Comparison of ENCODE assay signal across 29 cellular contexts in genomic region chr4:189804884-189805283, GRCh38.
"Had no signal": no experiment of that assay in that cellular context is flagged by ENCODE, and none has a peak within 500 bp of the region (broad histone marks: within the 10 kb centered on the region; RNA-seq: fewer than 3 reads in every experiment).

No MANE protein-coding gene starts in this region.

- H3K27me3 Mint-ChIP-seq: activated CD4-positive, alpha-beta memory T cell treated with anti-CD3 and anti-CD28 coated beads, Interleukin-2, amount 10 ng/mL, durations not matched to agents 7 days and 5 days; activated CD4-positive, alpha-beta T cell treated with anti-CD3 and anti-CD28 coated beads, Interleukin-2, amount 10 ng/mL, durations not matched to agents 7 days and 5 days; activated naive CD4-positive, alpha-beta T cell treated with anti-CD3 and anti-CD28 coated beads, Interleukin-2, amount 10 ng/mL, durations not matched to agents 7 days and 5 days; activated naive CD8-positive, alpha-beta T cell treated with anti-CD3 and anti-CD28 coated beads, Interleukin-2, amount 10 ng/mL, durations not matched to agents 7 days and 5 days; type B pancreatic cell had no signal

- H3K36me3 ChIP-seq: ascending aorta, brain microvascular endothelial cell, esophagus muscularis mucosa, lower lobe of right lung, pancreas, prostate gland, thoracic aorta, uterus had no signal

- H3K27me3 ChIP-seq: ascending aorta, brain microvascular endothelial cell, esophagus muscularis mucosa, foreskin keratinocyte, pancreas, uterus had no signal

- H3K4me1 Mint-ChIP-seq: activated CD4-positive, alpha-beta memory T cell treated with anti-CD3 and anti-CD28 coated beads, Interleukin-2, amount 10 ng/mL, durations not matched to agents 7 days and 5 days; activated CD4-positive, alpha-beta T cell treated with anti-CD3 and anti-CD28 coated beads, Interleukin-2, amount 10 ng/mL, durations not matched to agents 7 days and 5 days; activated naive CD4-positive, alpha-beta T cell treated with anti-CD3 and anti-CD28 coated beads, Interleukin-2, amount 10 ng/mL, durations not matched to agents 7 days and 5 days; activated naive CD8-positive, alpha-beta T cell treated with anti-CD3 and anti-CD28 coated beads, Interleukin-2, amount 10 ng/mL, durations not matched to agents 7 days and 5 days; endodermal cell; naive thymus-derived CD8-positive, alpha-beta T cell; neural crest cell; WTC11 had no signal

- DNase-seq: activated CD4-positive, alpha-beta memory T cell treated with anti-CD3 and anti-CD28 coated beads, Interleukin-2, amount 10 ng/mL, durations not matched to agents 7 days and 5 days; activated CD4-positive, alpha-beta T cell treated with anti-CD3 and anti-CD28 coated beads for 1 hour; activated CD4-positive, alpha-beta T cell treated with anti-CD3 and anti-CD28 coated beads, Interleukin-2, amount 10 ng/mL, durations not matched to agents 7 days and 5 days; activated CD8-positive, alpha-beta memory T cell treated with anti-CD3 and anti-CD28 coated beads, Interleukin-2, amount 50 U/mL, for 48 hours; activated gamma-delta T cell; activated naive CD4-positive, alpha-beta T cell treated with anti-CD3 and anti-CD28 coated beads, Interleukin-2, amount 10 ng/mL, durations not matched to agents 7 days and 5 days; activated naive CD8-positive, alpha-beta T cell treated with anti-CD3 and anti-CD28 coated beads, Interleukin-2, amount 10 ng/mL, durations not matched to agents 7 days and 5 days; activated T-cell treated with anti-CD3 and anti-CD28 coated beads, Interleukin-2, amount 50 U/mL, for 24 hours; brain microvascular endothelial cell; caudate nucleus; endodermal cell; foreskin keratinocyte; lower lobe of right lung; mesenchymal stem cell; naive thymus-derived CD8-positive, alpha-beta T cell; nucleus accumbens; pancreas; stimulated activated CD4-positive, alpha-beta T cell treated with anti-CD3 and anti-CD28 coated beads, Interleukin-15, amount 100 ng/mL, for 24 hours; stimulated activated CD4-positive, alpha-beta T cell treated with anti-CD3 and anti-CD28 coated beads, Interleukin-2, amount 100 ng/mL, for 24 hours; stimulated activated naive CD4-positive, alpha-beta T cell treated with Interleukin-2 at 50 U/mL for 16 hours; uterus had no signal

- H3K36me3 Mint-ChIP-seq: activated naive CD4-positive, alpha-beta T cell treated with anti-CD3 and anti-CD28 coated beads, Interleukin-2, amount 10 ng/mL, durations not matched to agents 7 days and 5 days; activated naive CD8-positive, alpha-beta T cell treated with anti-CD3 and anti-CD28 coated beads, Interleukin-2, amount 10 ng/mL, durations not matched to agents 7 days and 5 days; type B pancreatic cell had no signal

- H3K9me3 ChIP-seq: ascending aorta, lower lobe of right lung, pancreas, prostate gland, thoracic aorta, uterus had no signal

- H3K4me3 Mint-ChIP-seq: activated CD4-positive, alpha-beta memory T cell treated with anti-CD3 and anti-CD28 coated beads, Interleukin-2, amount 10 ng/mL, durations not matched to agents 7 days and 5 days; activated CD4-positive, alpha-beta T cell treated with anti-CD3 and anti-CD28 coated beads, Interleukin-2, amount 10 ng/mL, durations not matched to agents 7 days and 5 days; activated naive CD4-positive, alpha-beta T cell treated with anti-CD3 and anti-CD28 coated beads, Interleukin-2, amount 10 ng/mL, durations not matched to agents 7 days and 5 days; activated naive CD8-positive, alpha-beta T cell treated with anti-CD3 and anti-CD28 coated beads, Interleukin-2, amount 10 ng/mL, durations not matched to agents 7 days and 5 days; activated T-cell treated with anti-CD3 and anti-CD28 coated beads, Interleukin-2, amount 50 U/mL, for 24 hours; dendritic cell treated with granulocyte-macrophage colony-stimulating factor and Interleukin-4, amounts not matched to agents 40 ng/mL and 50 ng/mL, for 4 days; endodermal cell; naive thymus-derived CD8-positive, alpha-beta T cell; neural crest cell; type B pancreatic cell; WTC11 had no signal

- H3K4me3 ChIP-seq: ascending aorta, esophagus muscularis mucosa, lower lobe of right lung, pancreas, prostate gland, thoracic aorta, uterus had no signal

- H3K27ac Mint-ChIP-seq: activated CD4-positive, alpha-beta memory T cell treated with anti-CD3 and anti-CD28 coated beads, Interleukin-2, amount 10 ng/mL, durations not matched to agents 7 days and 5 days; activated CD4-positive, alpha-beta T cell treated with anti-CD3 and anti-CD28 coated beads, Interleukin-2, amount 10 ng/mL, durations not matched to agents 7 days and 5 days; activated naive CD4-positive, alpha-beta T cell treated with anti-CD3 and anti-CD28 coated beads, Interleukin-2, amount 10 ng/mL, durations not matched to agents 7 days and 5 days; activated naive CD8-positive, alpha-beta T cell treated with anti-CD3 and anti-CD28 coated beads, Interleukin-2, amount 10 ng/mL, durations not matched to agents 7 days and 5 days; activated T-cell treated with anti-CD3 and anti-CD28 coated beads, Interleukin-2, amount 50 U/mL, for 24 hours; dendritic cell treated with granulocyte-macrophage colony-stimulating factor and Interleukin-4, amounts not matched to agents 40 ng/mL and 50 ng/mL, for 4 days; endodermal cell; naive thymus-derived CD8-positive, alpha-beta T cell; type B pancreatic cell; WTC11 had no signal

- H3K4me1 ChIP-seq: ascending aorta, esophagus muscularis mucosa, foreskin keratinocyte, lower lobe of right lung, pancreas, prostate gland, uterus had no signal

- H3K27ac ChIP-seq: ascending aorta, brain microvascular endothelial cell, esophagus muscularis mucosa, foreskin keratinocyte, lower lobe of right lung, pancreas, prostate gland, thoracic aorta, uterus had no signal

- ATAC-seq: foreskin keratinocyte; lower lobe of right lung; naive thymus-derived CD8-positive, alpha-beta T cell; pancreas; WTC11 had no signal
